ENCODE assay signal across 18 cellular contexts in genomic region chr16:65662236-65662635, GRCh38.
A peak's percentile ranks its signal among the peaks of the same experiment; 100 is the strongest.
DNase-seq lines count a peak whose midpoint lies in the region; FAIRE-seq and TF ChIP-seq lines count a peak whose summit lies in the region.
"Had no signal": no experiment of that assay in that cellular context is flagged by ENCODE, and none has a peak within 500 bp of the region (broad histone marks: within the 10 kb centered on the region; RNA-seq: fewer than 3 reads in every experiment).

No MANE protein-coding gene starts in this region.

- FAIRE-seq in GM12892 (lab: Jason Lieb, UNC), result no peak
- FAIRE-seq: G401.6, GM19239 had no signal

- H3K27me3 Mint-ChIP-seq in nephron (ENCODE audit: low read depth), result peaks cover 16% of the 10 kb centered on the region
- H3K27me3 Mint-ChIP-seq: CD4-positive, CD25-positive, alpha-beta regulatory T cell had no signal

- H3K4me3 ChIP-seq in BE2C (ENCODE audit: low read depth, low read length), result no peak overlapping the region
- H3K4me3 ChIP-seq: BLaER1, GM23338 had no signal

- H3K4me1 ChIP-seq in BE2C, result peaks cover 16% of the 10 kb centered on the region

- no peaks in the 10 kb centered on the region for H3K27me3 ChIP-seq in BE2C
- H3K27me3 ChIP-seq: BLaER1 had no signal

- no peaks in the 10 kb centered on the region for H3K36me3 ChIP-seq in BE2C
- H3K36me3 ChIP-seq: BLaER1 had no signal

- peaks cover 80% of the 10 kb centered on the region for H3K4me1 Mint-ChIP-seq in nephron

- H3K9me3 ChIP-seq in BE2C, result no peaks in the 10 kb centered on the region
- H3K9me3 ChIP-seq: BLaER1 had no signal

- H3K27ac Mint-ChIP-seq in nephron, result peak overlapping the region in 2 of 3 experiments; percentile 46 to 82
- H3K27ac Mint-ChIP-seq: CD4-positive, CD25-positive, alpha-beta regulatory T cell; CD8-positive, alpha-beta T cell; GM23338; H9 had no signal

- TF ChIP-seq POLR2A in GM12892 (IDR thresholded peaks at IDR 0.05; ENCODE audit: low read depth, low read length), result no peak

- H3K4me3 Mint-ChIP-seq in nephron, result no peak overlapping the region
- H3K4me3 Mint-ChIP-seq: CD4-positive, CD25-positive, alpha-beta regulatory T cell; CD8-positive, alpha-beta T cell; GM23338; H9 had no signal

- no peak overlapping the region for H3K27ac ChIP-seq in caudate nucleus (ENCODE audit: low read depth, low read length)
- H3K27ac ChIP-seq: BLaER1, C4-2B had no signal

- no peaks in the 10 kb centered on the region for H3K36me3 Mint-ChIP-seq in nephron (ENCODE audit: low read depth)
- H3K36me3 Mint-ChIP-seq: CD4-positive, CD25-positive, alpha-beta regulatory T cell; CD8-positive, alpha-beta T cell had no signal

- H3K9me3 Mint-ChIP-seq in nephron, result no peaks in the 10 kb centered on the region

- DNase-seq in BE2C, result peak; percentile 53
- peak; percentile 0 for DNase-seq in NCI-H69 (lab: John Stamatoyannopoulos, UW)
- peak; percentile 96 for DNase-seq in SK-N-DZ (ENCODE audit: low spot score)
- DNase-seq in caudate nucleus (lab: John Stamatoyannopoulos, UW), result no peak
- no peak for DNase-seq in GM12892 (ENCODE audit: insufficient read length)
- DNase-seq in iPS-NIHi7 (ENCODE audit: extremely low spot score), result no peak
- DNase-seq: Caco-2; CD4-positive, CD25-positive, alpha-beta regulatory T cell; CD8-positive, alpha-beta T cell; DMS153; DND-41; H9 had no signal

- no peak for TF ChIP-seq CTCF in BE2C (IDR thresholded peaks at IDR 0.05; ENCODE audit: low read depth, low read length)
- TF ChIP-seq CTCF in nephron (IDR thresholded peaks at IDR 0.05; ENCODE audit: unreplicated experiment in 3 of 3), result no peak

Comparison
In these comparisons a context has a peak if more than half of its experiments do, and no peak if none do; other contexts are left out.
1. DNase-seq: peak in BE2C (single experiment), NCI-H69 (single experiment) and SK-N-DZ (single experiment); none in caudate nucleus (0 of 61), GM12892 (single experiment) and iPS-NIHi7 (single experiment).